9 cellular contexts compared by ENCODE assay signal in genomic region chr7:100886936-100887185, GRCh38. TPM values are rescaled to one million over a fixed set of nuclear protein-coding genes. Genes with fewer than 3 reads are reported as not detected.
A peak's percentile ranks its signal among the peaks of the same experiment; 100 is the strongest.
DNase-seq lines count a peak whose midpoint lies in the region; ATAC-seq and TF ChIP-seq lines count a peak whose summit lies in the region.
"Had no signal": no experiment of that assay in that cellular context is flagged by ENCODE, and none has a peak within 500 bp of the region (broad histone marks: within the 10 kb centered on the region; RNA-seq: fewer than 3 reads in every experiment).

No MANE protein-coding gene starts in this region.

- intact Hi-C loops in sigmoid colon (cut with DNase I), result no loop called here

- H3K27ac Mint-ChIP-seq in activated naive CD4-positive, alpha-beta T cell treated with anti-CD3 and anti-CD28 coated beads, Interleukin-2, amount 10 ng/mL, durations not matched to agents 7 days and 5 days, result peak overlapping the region; percentile 96
- peak overlapping the region; percentile 30 for H3K27ac Mint-ChIP-seq in endothelial cell (ENCODE audit: unreplicated experiment)
- H3K27ac Mint-ChIP-seq in stimulated activated naive CD8-positive, alpha-beta T cell treated with anti-CD3 and anti-CD28 coated beads, Interleukin-15, amount 100 ng/mL, for 72 hours, result peak overlapping the region in 1 of 2 donors; percentile 91
- H3K27ac Mint-ChIP-seq in immature natural killer cell, result peak overlapping the region in 1 of 6 donors; percentile 78

- TF ChIP-seq EP300 in sigmoid colon (IDR thresholded peaks at IDR 0.05), result no peak

- 90% methylated on average over 17 of the region's 17 CpGs for WGBS in sigmoid colon, 2 donors

- H3K36me3 ChIP-seq in sigmoid colon, result peaks cover 54 to 68% (median 63%) of the 10 kb centered on the region in 4 donors

- peaks cover 23% of the 10 kb centered on the region for H3K27me3 Mint-ChIP-seq in activated naive CD4-positive, alpha-beta T cell treated with anti-CD3 and anti-CD28 coated beads, Interleukin-2, amount 10 ng/mL, durations not matched to agents 7 days and 5 days
- peaks cover 24% of the 10 kb centered on the region for H3K27me3 Mint-ChIP-seq in endothelial cell (ENCODE audit: unreplicated experiment)
- peaks cover 19% of the 10 kb centered on the region for H3K27me3 Mint-ChIP-seq in stimulated activated naive CD8-positive, alpha-beta T cell treated with anti-CD3 and anti-CD28 coated beads, Interleukin-15, amount 100 ng/mL, for 72 hours
- peaks cover 4 to 13% (median 11%) of the 10 kb centered on the region in 3 donors for H3K27me3 Mint-ChIP-seq in immature natural killer cell (ENCODE audit: low read depth in 3 of 3)

- CTCF ChIA-PET in activated naive CD4-positive, alpha-beta T cell treated with anti-CD3 and anti-CD28 coated beads, Interleukin-2, amount 10 ng/mL, durations not matched to agents 7 days and 5 days (lab: Charles Lee), result interaction anchor here (0.9 kb wide), 1 partner anchor 191 kb away, joined by 3 read pairs; no protein-coding TSS in a partner anchor
- CTCF ChIA-PET in RWPE1 (lab: Yijun Ruan, JAX), result interaction anchor here (0.7 kb wide), 1 partner anchor 63 kb away, joined by 3 read pairs; the partner anchor contains the start of gene MUC3A

- no peak for DNase-seq in activated naive CD4-positive, alpha-beta T cell treated with anti-CD3 and anti-CD28 coated beads, Interleukin-2, amount 10 ng/mL, durations not matched to agents 7 days and 5 days
- no peak for DNase-seq in activated naive CD4-positive, alpha-beta T cell (lab: John Stamatoyannopoulos, UW)
- DNase-seq in RWPE1 (ENCODE audit: low spot score), result no peak
- no peak for DNase-seq in endothelial cell (ENCODE audit: low spot score)
- no peak for DNase-seq in stimulated activated naive CD8-positive, alpha-beta T cell treated with anti-CD3 and anti-CD28 coated beads, Interleukin-15, amount 100 ng/mL, for 72 hours
- DNase-seq in sigmoid colon, result no peak
- no peak for DNase-seq in T1000 (lab: John Stamatoyannopoulos, UW)
- no peak for DNase-seq in immature natural killer cell

- H3K4me1 Mint-ChIP-seq in activated naive CD4-positive, alpha-beta T cell treated with anti-CD3 and anti-CD28 coated beads, Interleukin-2, amount 10 ng/mL, durations not matched to agents 7 days and 5 days, result peaks cover 64% of the 10 kb centered on the region
- H3K4me1 Mint-ChIP-seq in endothelial cell (ENCODE audit: unreplicated experiment), result peaks cover 52% of the 10 kb centered on the region
- H3K4me1 Mint-ChIP-seq in stimulated activated naive CD8-positive, alpha-beta T cell treated with anti-CD3 and anti-CD28 coated beads, Interleukin-15, amount 100 ng/mL, for 72 hours, result peaks cover 76% of the 10 kb centered on the region
- peaks cover 28 to 40% of the 10 kb centered on the region in 2 donors for H3K4me1 Mint-ChIP-seq in immature natural killer cell

- POLR2A ChIA-PET in RWPE1 (lab: Yijun Ruan, JAX; ENCODE audit: low non-redundant PET), result interaction anchor here (0.6 to 1.5 kb wide), 2 partner anchors 12 to 105 kb away, joined by 3 to 4 read pairs; partner anchors contain the start of gene SRRT

- no peak overlapping the region for H3K4me3 ChIP-seq in sigmoid colon
- H3K4me3 ChIP-seq: smooth muscle cell had no signal

- no peaks in the 10 kb centered on the region for H3K27me3 ChIP-seq in sigmoid colon

- H3K9me3 ChIP-seq in sigmoid colon, result no peaks in the 10 kb centered on the region

- ATAC-seq in stimulated activated naive CD8-positive, alpha-beta T cell treated with anti-CD3 and anti-CD28 coated beads, Interleukin-15, amount 100 ng/mL, for 72 hours, result no peak

- TF ChIP-seq CTCF in RWPE1 (conservative IDR thresholded peaks at IDR 0.05; ENCODE audit: low read depth) (no peak), endothelial cell (IDR thresholded peaks at IDR 0.05; ENCODE audit: unreplicated experiment) (no peak), sigmoid colon (IDR thresholded peaks at IDR 0.05) (no peak)

- no peaks in the 10 kb centered on the region for H3K9me3 Mint-ChIP-seq in activated naive CD4-positive, alpha-beta T cell treated with anti-CD3 and anti-CD28 coated beads, Interleukin-2, amount 10 ng/mL, durations not matched to agents 7 days and 5 days
- no peaks in the 10 kb centered on the region for H3K9me3 Mint-ChIP-seq in endothelial cell (ENCODE audit: unreplicated experiment)
- H3K9me3 Mint-ChIP-seq in stimulated activated naive CD8-positive, alpha-beta T cell treated with anti-CD3 and anti-CD28 coated beads, Interleukin-15, amount 100 ng/mL, for 72 hours, result no peaks in the 10 kb centered on the region
- no peaks in the 10 kb centered on the region for H3K9me3 Mint-ChIP-seq in immature natural killer cell

- peak overlapping the region; percentile 93 for H3K27ac ChIP-seq in RWPE1
- H3K27ac ChIP-seq in sigmoid colon, result no peak overlapping the region

- no peak overlapping the region for H3K4me3 Mint-ChIP-seq in activated naive CD4-positive, alpha-beta T cell treated with anti-CD3 and anti-CD28 coated beads, Interleukin-2, amount 10 ng/mL, durations not matched to agents 7 days and 5 days
- H3K4me3 Mint-ChIP-seq in endothelial cell (ENCODE audit: unreplicated experiment) (no peak overlapping the region), immature natural killer cell (no peak overlapping the region)
- H3K4me3 Mint-ChIP-seq in stimulated activated naive CD8-positive, alpha-beta T cell treated with anti-CD3 and anti-CD28 coated beads, Interleukin-15, amount 100 ng/mL, for 72 hours, result peak overlapping the region; percentile 82 to 85

- H3K4me1 ChIP-seq in sigmoid colon, result peaks cover 0 to 38% (median 32%) of the 10 kb centered on the region in 4 donors

- no peak for TF ChIP-seq POLR2A in sigmoid colon (IDR thresholded peaks at IDR 0.05)

- peaks cover 65% of the 10 kb centered on the region for H3K36me3 Mint-ChIP-seq in activated naive CD4-positive, alpha-beta T cell treated with anti-CD3 and anti-CD28 coated beads, Interleukin-2, amount 10 ng/mL, durations not matched to agents 7 days and 5 days
- H3K36me3 Mint-ChIP-seq in endothelial cell (ENCODE audit: low read depth, unreplicated experiment) (peaks cover 66% of the 10 kb centered on the region), immature natural killer cell (peaks cover 22 to 39% (median 37%) of the 10 kb centered on the region in 3 donors)

RNA-seq across cellular contexts. Expression of gene UFSP1, which starts 2.7 kb away (rescaled TPM):
- total RNA-seq in endothelial cell (ENCODE audit: unreplicated experiment), result 2.4 TPM
- total RNA-seq in sigmoid colon, result 1 to 10 TPM; 2.4 to 7.1 (median 3.1) TPM
- polyA plus RNA-seq in sigmoid colon, result 1 to 10 TPM; 1.8 to 5.3 (median 1.8) TPM
- 1 to 10 TPM in 1 of 3 donors, under 1 TPM in 1, not detected in 1; 0.59 to 1.1 TPM for polyA plus RNA-seq in immature natural killer cell

RNA-seq across cellular contexts. Expression of gene ACHE, which starts 8.8 kb away (rescaled TPM):
- total RNA-seq in endothelial cell (ENCODE audit: unreplicated experiment) (3.0 TPM), sigmoid colon (1 to 10 TPM; 3.0 to 8.9 (median 6.5) TPM)
- polyA plus RNA-seq in sigmoid colon (10 to 100 TPM in 1 of 3 donors, 1 to 10 TPM in 2; 3.6 to 20.6 (median 5.5) TPM), immature natural killer cell (not detected)

RNA-seq across cellular contexts. Expression of gene SRRT, which starts 12.0 kb away (rescaled TPM):
- 173 TPM for total RNA-seq in endothelial cell (ENCODE audit: unreplicated experiment)
- total RNA-seq in sigmoid colon, result 10 to 100 TPM; 42.1 to 64.3 (median 51.4) TPM
- 100 to 1,000 TPM in 1 of 3 donors, 10 to 100 TPM in 2; 31.8 to 106 (median 38.6) TPM for polyA plus RNA-seq in sigmoid colon
- 10 to 100 TPM; 24.9 to 73.4 (median 33.2) TPM for polyA plus RNA-seq in immature natural killer cell

RNA-seq across cellular contexts. Expression of gene TRIP6, which starts 19.7 kb away (rescaled TPM):
- total RNA-seq in endothelial cell (ENCODE audit: unreplicated experiment), result 93.8 TPM
- total RNA-seq in sigmoid colon, result 10 to 100 TPM; 37.8 to 79.7 (median 51.1) TPM
- 10 to 100 TPM; 12.0 to 45.9 (median 18.0) TPM for polyA plus RNA-seq in sigmoid colon
- under 1 TPM in 1 of 3 donors, not detected in 2; 0.11 TPM for polyA plus RNA-seq in immature natural killer cell

RNA-seq across cellular contexts. Expression of gene SLC12A9, which starts 34.3 kb away (rescaled TPM):
- total RNA-seq in endothelial cell (ENCODE audit: unreplicated experiment) (60.5 TPM), sigmoid colon (10 to 100 TPM; 10.4 to 17.9 (median 14.8) TPM)
- polyA plus RNA-seq in sigmoid colon (10 to 100 TPM in 1 of 3 donors, 1 to 10 TPM in 2; 2.5 to 34.2 (median 4.2) TPM), immature natural killer cell (1 to 10 TPM; 3.2 to 5.9 (median 4.7) TPM)

Comparison
In these comparisons a context has a peak if more than half of its experiments do, and no peak if none do; other contexts are left out.
1. H3K4me3 Mint-ChIP-seq: peak in stimulated activated naive CD8-positive, alpha-beta T cell treated with anti-CD3 and anti-CD28 coated beads, Interleukin-15, amount 100 ng/mL, for 72 hours (2 of 2); none in activated naive CD4-positive, alpha-beta T cell treated with anti-CD3 and anti-CD28 coated beads, Interleukin-2, amount 10 ng/mL, durations not matched to agents 7 days and 5 days (single experiment), endothelial cell (single experiment) and immature natural killer cell (0 of 5).